ENCODE assay signal across 1 cellular context in the genomic region with DNA sequence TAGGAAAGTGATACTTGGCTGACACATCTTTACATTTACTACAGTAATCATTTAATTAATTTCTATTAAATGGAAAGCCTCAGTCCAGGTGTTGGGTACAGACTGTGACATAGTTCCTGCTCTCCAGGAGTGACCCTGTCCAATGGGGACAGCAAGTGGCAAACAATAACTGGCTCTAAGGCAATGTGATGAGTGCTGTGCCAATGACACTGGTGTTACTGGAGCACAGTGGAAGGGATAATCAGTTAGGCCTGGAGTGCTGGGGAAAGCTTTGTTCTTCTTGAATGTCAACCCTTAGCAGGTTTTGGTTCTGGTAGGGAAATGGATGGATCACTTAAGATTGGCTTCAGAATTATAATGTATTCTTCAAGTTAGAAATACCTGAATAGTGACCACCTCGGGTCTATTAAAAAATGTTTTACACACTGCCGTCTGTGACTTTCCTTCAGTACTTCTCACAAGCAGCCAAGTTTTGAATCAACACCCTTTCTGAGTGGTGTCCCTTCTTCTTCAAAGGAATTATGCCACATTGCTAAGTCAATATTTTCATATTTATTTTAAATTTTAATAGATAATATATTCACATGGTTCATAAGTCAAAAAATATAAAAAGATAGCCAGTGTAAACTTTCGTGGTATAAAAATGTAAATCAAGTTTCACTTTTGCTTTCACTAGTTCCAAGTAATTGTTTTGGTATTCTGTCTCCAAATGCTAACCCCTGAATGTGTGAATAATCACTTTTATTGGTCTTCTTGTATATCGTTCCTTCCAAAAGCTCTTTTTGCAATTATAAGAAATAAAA.
TF ChIP-seq lines count a peak whose summit lies in the region.

No MANE protein-coding gene starts in this region.

TF ChIP-seq in endothelial cell of umbilical vein, 7 proteins besides CTCF, POLR2A, EP300 and RAD21 (continued from another document):
- TF ChIP-seq POLR2AphosphoS5 (IDR thresholded peaks at IDR 0.05; ENCODE audit: insufficient read depth, low read depth, low read length), result no peak
